Comparison of ENCODE assay signal across 2 cellular contexts in genomic region chr1:46242918-46243317, GRCh38.
TF ChIP-seq lines count a peak whose summit lies in the region.

No MANE protein-coding gene starts in this region.

TF ChIP-seq in HepG2, 621 proteins besides CTCF, POLR2A, EP300 and RAD21:
- TF ChIP-seq AGO1 (IDR thresholded peaks at IDR 0.05; ENCODE audit: low read depth, low read length, poor library complexity, severe bottlenecking) (no peak), EZH2 (conservative IDR thresholded peaks at IDR 0.05; ENCODE audit: low read depth, low read length) (no peak), HOXA5 (CRISPR knock-in tag; IDR thresholded peaks at IDR 0.05) (0 out of 2 replicates have a peak, but pooled peaks have one; percentile 27), ZNF121 (CRISPR knock-in tag; IDR thresholded peaks at IDR 0.05) (peak; percentile 87)

TF ChIP-seq in K562, 482 proteins besides CTCF, POLR2A, EP300 and RAD21:
- TF ChIP-seq ZHX1 (conservative IDR thresholded peaks at IDR 0.05; ENCODE audit: low read length), result no peak
- no peak for TF ChIP-seq JUND (IDR thresholded peaks at IDR 0.05; ENCODE audit: borderline replicate concordance, low read depth, low read length)
- TF ChIP-seq JUND (tag; IDR thresholded peaks at IDR 0.05; ENCODE audit: borderline replicate concordance, low read depth, low read length), result no peak
- TF ChIP-seq CREM (IDR thresholded peaks at IDR 0.05; ENCODE audit: low read depth), result no peak
- no peak for TF ChIP-seq ZC3H8 (IDR thresholded peaks at IDR 0.05)
- TF ChIP-seq ZFP30 (CRISPR knock-in tag; IDR thresholded peaks at IDR 0.05; ENCODE audit: borderline replicate concordance), result no peak
- TF ChIP-seq TGIF2 (CRISPR knock-in tag; IDR thresholded peaks at IDR 0.05), result no peak
- TF ChIP-seq ZNF121 (CRISPR knock-in tag; conservative IDR thresholded peaks at IDR 0.05), result peak; percentile 65
- peak; percentile 39; the same call in 1 of the 2 replicates for TF ChIP-seq ZBTB40 (IDR thresholded peaks at IDR 0.05)
- no peak for TF ChIP-seq ZBTB40 (CRISPR knock-in tag; IDR thresholded peaks at IDR 0.05)
